In the genomic region with DNA sequence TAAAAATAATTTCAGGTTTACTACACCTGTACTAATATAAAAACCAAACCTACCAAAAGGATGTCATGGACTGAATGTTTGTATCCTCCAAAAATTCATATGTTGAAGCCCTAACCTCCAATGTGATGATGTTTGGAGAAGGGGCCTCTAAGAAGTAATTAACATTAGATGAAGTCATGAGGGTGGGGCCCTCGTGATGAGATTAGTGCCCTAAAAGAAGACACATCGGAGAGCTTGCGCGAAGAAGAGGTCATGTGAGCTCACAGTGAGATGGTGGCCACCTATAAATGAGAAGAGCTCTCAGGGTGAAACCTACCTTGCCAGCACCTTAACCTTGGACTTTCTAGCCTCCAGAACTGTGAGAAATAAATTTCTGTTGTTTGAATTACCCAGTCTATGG, we compare ENCODE assay signal across 34 cellular contexts.
"Had no signal": no experiment of that assay in that cellular context is flagged by ENCODE, and none has a peak within 500 bp of the region (broad histone marks: within the 10 kb centered on the region; RNA-seq: fewer than 3 reads in every experiment).

No MANE protein-coding gene starts in this region.

- H3K27me3 ChIP-seq: MG63 had no signal

- DNase-seq: Karpas-422, Kasumi-1, MG63, MM.1S, MV-4-11, NCI-H1048, NCI-H1092, NCI-H1092 treated with DMSO at 0.1 percent for 48 hours, NCI-H1105, NCI-H1105 treated with DMSO at 0.1 percent for 48 hours, NCI-H1417, NCI-H1417 treated with DMSO at 0.1 percent for 48 hours, NCI-H1436, NCI-H1436 treated with DMSO at 0.1 percent for 48 hours, NCI-H146, NCI-H1694, NCI-H1694 treated with DMSO at 0.1 percent for 48 hours, NCI-H187, NCI-H187 treated with DMSO at 0.1 percent for 48 hours, NCI-H1930, NCI-H2029, NCI-H2029 treated with DMSO at 0.1 percent for 48 hours, NCI-H2081, NCI-H2081 treated with DMSO at 0.1 percent for 48 hours, NCI-H2107, NCI-H2171, NCI-H2171 treated with DMSO at 0.1 percent for 48 hours, NCI-H2227 treated with DMSO at 0.1 percent for 48 hours, NCI-H226, NCI-H345, NCI-H446, NCI-H446 treated with DMSO at 0.1 percent for 48 hours, NCI-H510A, NCI-H510A treated with DMSO at 0.1 percent for 48 hours had no signal

- H3K4me3 ChIP-seq: MG63 had no signal

- H3K9me3 ChIP-seq: MG63 had no signal
